16 cellular contexts compared by ENCODE assay signal in genomic region chr13:114079601-114080536, GRCh38. TPM values are rescaled to one million over a fixed set of nuclear protein-coding genes. Genes with fewer than 3 reads are reported as not detected.
DNase-seq lines count a peak whose midpoint lies in the region; ATAC-seq and TF ChIP-seq lines count a peak whose summit lies in the region.
"Had no signal": no experiment of that assay in that cellular context is flagged by ENCODE, and none has a peak within 500 bp of the region (broad histone marks: within the 10 kb centered on the region; RNA-seq: fewer than 3 reads in every experiment).

No MANE protein-coding gene starts in this region.

- H3K27ac Mint-ChIP-seq in chondrocyte (ENCODE audit: unreplicated experiment) (no peak overlapping the region), type B pancreatic cell (no peak overlapping the region)
- H3K27ac Mint-ChIP-seq: stimulated activated memory B cell treated with anti-CD40 and anti-IgM and Interleukin-4, amounts not matched to agents 10 μg/mL and 1 μg/mL and 100 μg/mL, for 72 hours had no signal

- no peaks in the 10 kb centered on the region for H3K27me3 ChIP-seq in tibial artery
- H3K27me3 ChIP-seq: breast epithelium, Peyer's patch had no signal

- H3K36me3 ChIP-seq in tibial artery = peaks cover 0 to 9% (median 3%) of the 10 kb centered on the region in 3 donors
- H3K36me3 ChIP-seq: breast epithelium, HAP-1, Peyer's patch had no signal

- H3K4me1 ChIP-seq in tibial artery = peaks cover 0 to 11% (median 6%) of the 10 kb centered on the region in 4 donors
- H3K4me1 ChIP-seq: HAP-1 had no signal

- intact Hi-C loops in tibial artery (cut with DNase I; ENCODE audit: low total_unique reads) = no loop called here

- H3K9me3 ChIP-seq in tibial artery = no peaks in the 10 kb centered on the region
- H3K9me3 ChIP-seq: breast epithelium, HAP-1, Peyer's patch had no signal

- H3K4me3 Mint-ChIP-seq in chondrocyte (ENCODE audit: unreplicated experiment) = no peak overlapping the region
- no peak overlapping the region for H3K4me3 Mint-ChIP-seq in type B pancreatic cell
- H3K4me3 Mint-ChIP-seq: stimulated activated memory B cell treated with anti-CD40 and anti-IgM and Interleukin-4, amounts not matched to agents 10 μg/mL and 1 μg/mL and 100 μg/mL, for 72 hours had no signal

- H3K27me3 Mint-ChIP-seq in chondrocyte (ENCODE audit: low read depth) (no peaks in the 10 kb centered on the region), type B pancreatic cell (no peaks in the 10 kb centered on the region)
- H3K27me3 Mint-ChIP-seq: stimulated activated memory B cell treated with anti-CD40 and anti-IgM and Interleukin-4, amounts not matched to agents 10 μg/mL and 1 μg/mL and 100 μg/mL, for 72 hours had no signal

- H3K4me1 Mint-ChIP-seq in chondrocyte (ENCODE audit: low read depth) (peaks cover 26% of the 10 kb centered on the region), type B pancreatic cell (ENCODE audit: unreplicated experiment) (peaks cover 20% of the 10 kb centered on the region)

- no peak overlapping the region for H3K4me3 ChIP-seq in tibial artery
- H3K4me3 ChIP-seq: HAP-1, Peyer's patch had no signal

- no peak for ATAC-seq in GM18867 (IDR thresholded peaks at IDR 0.05; ENCODE audit: unreplicated experiment)
- ATAC-seq: stimulated activated memory B cell treated with anti-CD40 and anti-IgM and Interleukin-4, amounts not matched to agents 10 μg/mL and 1 μg/mL and 100 μg/mL, for 72 hours had no signal

- TF ChIP-seq CTCF in chondrocyte (IDR thresholded peaks at IDR 0.05) (no peak), tibial artery (IDR thresholded peaks at IDR 0.05) (no peak), type B pancreatic cell (conservative IDR thresholded peaks at IDR 0.05) (no peak)

- H3K36me3 Mint-ChIP-seq in chondrocyte (ENCODE audit: low read depth) = peaks cover 3% of the 10 kb centered on the region
- no peaks in the 10 kb centered on the region for H3K36me3 Mint-ChIP-seq in type B pancreatic cell

- no peaks in the 10 kb centered on the region for H3K9me3 Mint-ChIP-seq in chondrocyte (ENCODE audit: low read depth)
- H3K9me3 Mint-ChIP-seq in type B pancreatic cell = no peaks in the 10 kb centered on the region
- H3K9me3 Mint-ChIP-seq: stimulated activated memory B cell treated with anti-CD40 and anti-IgM and Interleukin-4, amounts not matched to agents 10 μg/mL and 1 μg/mL and 100 μg/mL, for 72 hours had no signal

- peak; percentile 50 for DNase-seq in activated CD8-positive, alpha-beta memory T cell treated with anti-CD3 and anti-CD28 coated beads, Interleukin-2, amount 50 U/mL, for 48 hours
- no peak for DNase-seq in activated CD8-positive, alpha-beta memory T cell treated with anti-CD3 and anti-CD28 coated beads for 24 hours
- DNase-seq in chondrocyte (ENCODE audit: low spot score) = peak; percentile 88
- DNase-seq in mesenteric fat pad (ENCODE audit: low spot score) = peak; percentile 89
- peak; percentile 28 to 68 for DNase-seq in tibial artery
- DNase-seq in type B pancreatic cell (ENCODE audit: extremely low spot score, unreplicated experiment) = no peak
- DNase-seq in AML-193 (lab: John Stamatoyannopoulos, UW) = no peak
- DNase-seq: COR-L47; islet precursor cell; NCI-H446 treated with DMSO at 0.1 percent for 48 hours; stimulated activated CD4-positive, alpha-beta T cell treated with anti-CD3 and anti-CD28 coated beads, Interleukin-4, amount 100 ng/mL, for 4 hours had no signal

- H3K27ac ChIP-seq in tibial artery = no peak overlapping the region

RNA-seq across cellular contexts. Expression of gene RASA3, which starts 52.6 kb away (rescaled TPM):
- total RNA-seq in chondrocyte (29.9 to 40.0 TPM (median 31.2 TPM) in 3 replicates), mesenteric fat pad (102 TPM), type B pancreatic cell (ENCODE audit: low replicate concordance) (1.9 and 9.3 TPM in 2 replicates)

Comparison
In these comparisons a context has a peak if more than half of its experiments do, and no peak if none do; other contexts are left out.
1. DNase-seq: peak in activated CD8-positive, alpha-beta memory T cell treated with anti-CD3 and anti-CD28 coated beads, Interleukin-2, amount 50 U/mL, for 48 hours (single experiment), chondrocyte (single experiment), mesenteric fat pad (single experiment) and tibial artery (2 of 2); none in activated CD8-positive, alpha-beta memory T cell treated with anti-CD3 and anti-CD28 coated beads for 24 hours (single experiment), type B pancreatic cell (single experiment) and AML-193 (0 of 2).